ENCODE assay signal across 20 cellular contexts in genomic region chr5:176860381-176860780, GRCh38. TPM values are rescaled to one million over a fixed set of nuclear protein-coding genes. Genes with fewer than 3 reads are reported as not detected.
DNase-seq lines count a peak whose midpoint lies in the region; ATAC-seq and TF ChIP-seq lines count a peak whose summit lies in the region.
"Had no signal": no experiment of that assay in that cellular context is flagged by ENCODE, and none has a peak within 500 bp of the region (broad histone marks: within the 10 kb centered on the region; RNA-seq: fewer than 3 reads in every experiment).

No MANE protein-coding gene starts in this region.

- CTCF ChIA-PET in WTC11 (lab: Charles Lee), result interaction anchor here (1.2 to 1.5 kb wide), 2 partner anchors 200 kb away, joined by 3 to 5 read pairs; no protein-coding TSS in a partner anchor
- CTCF ChIA-PET in naive thymus-derived CD4-positive, alpha-beta T cell (lab: Charles Lee), result no interaction called here

- H3K4me1 Mint-ChIP-seq in WTC11, result peaks cover 14% of the 10 kb centered on the region
- peaks cover 0 to 6% (median 0%) of the 10 kb centered on the region in 7 donors for H3K4me1 Mint-ChIP-seq in naive thymus-derived CD4-positive, alpha-beta T cell
- H3K4me1 Mint-ChIP-seq: CD4-positive, alpha-beta memory T cell had no signal

- DNase-seq in WTC11 (ENCODE audit: low spot score) (no peak), nucleus accumbens (lab: John Stamatoyannopoulos, UW) (no peak)
- DNase-seq in naive thymus-derived CD4-positive, alpha-beta T cell, result no peak
- DNase-seq: C1 segment of cervical spinal cord; Calu3; CD4-positive, alpha-beta memory T cell; COR-L47; DMS53; DMS79 treated with DMSO at 0.1 percent for 48 hours; GF-D8; H9 had no signal

- no peak for TF ChIP-seq CTCF in WTC11 (IDR thresholded peaks at IDR 0.05)

- no peak for ATAC-seq in WTC11
- peak; percentile 23 for ATAC-seq in naive thymus-derived CD4-positive, alpha-beta T cell
- no peak for ATAC-seq in GM18907 (IDR thresholded peaks at IDR 0.05; ENCODE audit: unreplicated experiment)
- ATAC-seq in GM21737 (IDR thresholded peaks at IDR 0.05; ENCODE audit: unreplicated experiment), result no peak
- ATAC-seq: GM23338, HCT116 had no signal

- H3K4me1 ChIP-seq in naive thymus-derived CD4-positive, alpha-beta T cell (ENCODE audit: control insufficient read depth in 2 of 2, insufficient read depth in 2 of 2, low read length in 2 of 2), result no peaks in the 10 kb centered on the region

- H3K36me3 ChIP-seq in naive thymus-derived CD4-positive, alpha-beta T cell (ENCODE audit: control insufficient read depth in 2 of 3, insufficient read depth in 3 of 3, low read length in 3 of 3), result no peaks in the 10 kb centered on the region

- H3K27me3 ChIP-seq in naive thymus-derived CD4-positive, alpha-beta T cell (ENCODE audit: control insufficient read depth in 2 of 2, insufficient read depth in 2 of 2, low read length in 2 of 2), result no peaks in the 10 kb centered on the region

- H3K9me3 ChIP-seq in naive thymus-derived CD4-positive, alpha-beta T cell (ENCODE audit: control insufficient read depth in 2 of 3, low read length in 3 of 3), result no peaks in the 10 kb centered on the region

- peak overlapping the region; percentile 74; the same call in 1 of the 2 replicates for H3K27ac Mint-ChIP-seq in WTC11
- no peak overlapping the region for H3K27ac Mint-ChIP-seq in naive thymus-derived CD4-positive, alpha-beta T cell
- H3K27ac Mint-ChIP-seq: CD4-positive, alpha-beta memory T cell; GM23338; H9 had no signal

- H3K4me3 Mint-ChIP-seq in WTC11, result no peak overlapping the region
- H3K4me3 Mint-ChIP-seq in naive thymus-derived CD4-positive, alpha-beta T cell, result no peak overlapping the region
- H3K4me3 Mint-ChIP-seq: CD4-positive, alpha-beta memory T cell; GM23338; H9 had no signal

- H3K36me3 Mint-ChIP-seq in WTC11, result no peaks in the 10 kb centered on the region
- no peaks in the 10 kb centered on the region for H3K36me3 Mint-ChIP-seq in naive thymus-derived CD4-positive, alpha-beta T cell
- H3K36me3 Mint-ChIP-seq: CD4-positive, alpha-beta memory T cell had no signal

- POLR2A ChIA-PET in WTC11 (lab: Charles Lee), result no interaction called here
- POLR2A ChIA-PET in naive thymus-derived CD4-positive, alpha-beta T cell (lab: Charles Lee), result no interaction called here

- peak overlapping the region; percentile 66 for H3K27ac ChIP-seq in angular gyrus (ENCODE audit: low read depth, low read length)
- no peak overlapping the region for H3K27ac ChIP-seq in naive thymus-derived CD4-positive, alpha-beta T cell (ENCODE audit: low read depth, low read length)

- H3K27me3 Mint-ChIP-seq in WTC11 (ENCODE audit: low read depth), result no peaks in the 10 kb centered on the region
- H3K27me3 Mint-ChIP-seq in naive thymus-derived CD4-positive, alpha-beta T cell, result peaks cover 11 to 48% (median 24%) of the 10 kb centered on the region in 5 donors

- no peaks in the 10 kb centered on the region for H3K9me3 Mint-ChIP-seq in WTC11
- peaks cover 0 to 4% (median 0%) of the 10 kb centered on the region in 11 donors for H3K9me3 Mint-ChIP-seq in naive thymus-derived CD4-positive, alpha-beta T cell
- H3K9me3 Mint-ChIP-seq: GM23338, H9 had no signal

- intact Hi-C loops in naive thymus-derived CD4-positive, alpha-beta T cell (cut with micrococcal nuclease), result no loop called here

- H3K4me3 ChIP-seq in naive thymus-derived CD4-positive, alpha-beta T cell (ENCODE audit: low read length), result no peak overlapping the region
- H3K4me3 ChIP-seq: GM23338 had no signal

TF ChIP-seq in WTC11, 78 proteins besides CTCF, POLR2A, EP300 and RAD21:
- TF ChIP-seq USF2 (CRISPR knock-in tag; IDR thresholded peaks at IDR 0.05) (no peak), CREB1 (CRISPR knock-in tag; IDR thresholded peaks at IDR 0.05) (no peak), RELA (CRISPR knock-in tag; IDR thresholded peaks at IDR 0.05; ENCODE audit: borderline replicate concordance) (no peak), HMGA2 (CRISPR knock-in tag; IDR thresholded peaks at IDR 0.05) (no peak), MLX (CRISPR knock-in tag; IDR thresholded peaks at IDR 0.05) (no peak), CREM (CRISPR knock-in tag; IDR thresholded peaks at IDR 0.05) (no peak), PREB (CRISPR knock-in tag; IDR thresholded peaks at IDR 0.05; ENCODE audit: borderline replicate concordance) (no peak), ATF3 (CRISPR knock-in tag; conservative IDR thresholded peaks at IDR 0.05) (no peak), E2F4 (CRISPR knock-in tag; IDR thresholded peaks at IDR 0.05; ENCODE audit: borderline replicate concordance, low read depth) (no peak), AR (CRISPR knock-in tag; IDR thresholded peaks at IDR 0.05) (no peak), NR3C1 (CRISPR knock-in tag; conservative IDR thresholded peaks at IDR 0.05; ENCODE audit: low read depth) (no peak), JAZF1 (CRISPR knock-in tag; IDR thresholded peaks at IDR 0.05) (no peak), GRHL2 (CRISPR knock-in tag; IDR thresholded peaks at IDR 0.05; ENCODE audit: insufficient replicate concordance, severe bottlenecking) (no peak)

RNA-seq across cellular contexts. Expression of gene HK3, which starts 38.8 kb away (rescaled TPM):
- 0.17 to 0.18 TPM in 2 of 3 replicates, not detected in the other for total RNA-seq in WTC11 (2021)
- 100 to 1,000 TPM in 1 of 5 experiments, 10 to 100 TPM in 1, 1 to 10 TPM in 2, under 1 TPM in 1; 0.27 to 118 (median 2.6) TPM for total RNA-seq in naive thymus-derived CD4-positive, alpha-beta T cell
- polyA plus RNA-seq in naive thymus-derived CD4-positive, alpha-beta T cell, result under 1 TPM in 1 of 2 donors, not detected in 1; 0.55 TPM
- total RNA-seq: A172, Daoy, G401, GM23338, H9 had no signal
- polyA plus RNA-seq: BJ; CD4-positive, alpha-beta memory T cell; GM23338 had no signal

RNA-seq across cellular contexts. Expression of gene UNC5A, which starts 50.0 kb away (rescaled TPM):
- 7.9 to 10.2 TPM (median 9.4 TPM) in 3 replicates for total RNA-seq in WTC11 (2021)
- not detected for total RNA-seq in naive thymus-derived CD4-positive, alpha-beta T cell
- not detected for polyA plus RNA-seq in naive thymus-derived CD4-positive, alpha-beta T cell
- total RNA-seq: CD4-positive, alpha-beta memory T cell; G401 had no signal
- polyA plus RNA-seq: BJ; CD4-positive, alpha-beta memory T cell had no signal
